In the genomic region with DNA sequence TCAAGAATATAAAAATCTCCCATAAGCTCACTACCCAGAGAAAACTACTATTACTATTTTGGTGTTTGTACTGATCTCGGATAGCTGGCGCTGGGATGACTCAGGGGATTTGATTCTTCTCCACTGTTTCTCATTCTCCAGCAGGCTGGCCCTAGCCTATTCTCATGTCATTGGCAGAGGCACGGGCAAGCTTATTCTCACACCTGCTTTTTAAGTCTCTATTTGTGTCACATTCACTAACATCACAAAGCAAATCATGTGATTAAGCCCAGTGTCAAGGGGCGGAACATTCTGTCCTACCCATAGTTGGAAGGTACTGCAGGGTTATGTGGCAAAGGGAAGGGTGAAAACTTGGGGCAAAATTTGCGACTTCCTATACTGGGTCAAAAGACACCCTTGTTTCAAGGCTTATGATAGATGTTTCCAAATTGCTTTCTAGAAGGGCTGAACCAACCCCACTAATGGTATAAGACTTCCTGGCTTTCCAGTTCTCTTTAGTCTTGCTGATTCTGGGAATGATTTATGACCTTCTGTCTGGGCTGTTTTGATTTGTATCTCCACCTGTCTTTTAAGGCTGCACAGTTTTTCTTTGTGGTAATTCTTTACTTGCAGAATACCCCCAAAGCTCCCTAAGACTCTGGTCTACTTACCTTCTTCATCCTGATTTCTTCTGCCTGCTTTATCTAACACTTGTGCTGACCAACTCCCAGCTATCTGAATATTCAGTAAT, we compare ENCODE assay signal across 18 cellular contexts.
"Had no signal": no experiment of that assay in that cellular context is flagged by ENCODE, and none has a peak within 500 bp of the region (broad histone marks: within the 10 kb centered on the region; RNA-seq: fewer than 3 reads in every experiment).

No MANE protein-coding gene starts in this region.

- ATAC-seq: SK-N-SH treated with all-trans-retinoic acid at 6 μM for 48 hours had no signal

- DNase-seq: KBM-7, MV-4-11, NCI-H1048, NCI-H1105, NCI-H1436, NCI-H187, NCI-H2029, NCI-H2081 treated with DMSO at 0.1 percent for 48 hours, NCI-H2171, NCI-H226, NCI-H446, NCI-H510A, NCI-H524 treated with DMSO at 0.1 percent for 48 hours, NCI-H69, NCI-H774, RPMI8226, SHP77 had no signal
